In genomic region chr7:2138146-2138765, GRCh38 we compare ENCODE assay signal across 8 cellular contexts.
A peak's percentile ranks its signal among the peaks of the same experiment; 100 is the strongest.
DNase-seq lines count a peak whose midpoint lies in the region; ATAC-seq and TF ChIP-seq lines count a peak whose summit lies in the region.

No MANE protein-coding gene starts in this region.

- intact Hi-C loops in activated B cell treated with CpG ODN at 0.5 μM for 24 hours (cut with micrococcal nuclease), result loop anchor here (1.0 kb wide), 1 partner anchor 38 kb away; no protein-coding TSS in a partner anchor

- peaks cover 30% of the 10 kb centered on the region for H3K36me3 Mint-ChIP-seq in activated B cell treated with CpG ODN at 0.5 μM for 24 hours (ENCODE audit: low read depth)

- peak overlapping the region; percentile 87 for H3K4me3 Mint-ChIP-seq in activated B cell treated with CpG ODN at 0.5 μM for 24 hours

- H3K4me1 Mint-ChIP-seq in activated B cell treated with CpG ODN at 0.5 μM for 24 hours, result peaks cover 13% of the 10 kb centered on the region

- H3K27me3 Mint-ChIP-seq in activated B cell treated with CpG ODN at 0.5 μM for 24 hours, result no peaks in the 10 kb centered on the region

- peak; percentile 97 for ATAC-seq in activated B cell treated with CpG ODN at 0.5 μM for 24 hours (ENCODE audit: low read depth)

- CTCF ChIA-PET in activated B cell treated with CpG ODN at 0.5 μM for 24 hours (lab: Charles Lee), result no interaction called here

- H3K27ac Mint-ChIP-seq in activated B cell treated with CpG ODN at 0.5 μM for 24 hours, result peak overlapping the region; percentile 84

- DNase-seq in GM19238 (ENCODE audit: insufficient read length, low spot score), result peak; percentile 91
- peak; percentile 65 for DNase-seq in activated B cell treated with CpG ODN at 0.5 μM for 24 hours
- peak; percentile 76 to 80 for DNase-seq in dermis microvascular lymphatic vessel endothelial cell (ENCODE audit: low read depth in 2 of 2)
- DNase-seq in stimulated activated CD8-positive, alpha-beta memory T cell treated with anti-CD3 and anti-CD28 coated beads, Interleukin-4, amount 100 ng/mL, for 48 hours, result peak; percentile 68
- DNase-seq in DMS 273 treated with DMSO at 0.1 percent for 48 hours (lab: John Stamatoyannopoulos, UW), result no peak
- no peak for DNase-seq in SW480 (ENCODE audit: low spot score)
- no peak for DNase-seq in SIG-M5 treated with dmso at 0.1 percent for 504 hours (lab: John Stamatoyannopoulos, UW; ENCODE audit: unreplicated experiment)
- DNase-seq in COLO829 (ENCODE audit: low spot score), result no peak

- TF ChIP-seq CTCF in activated B cell treated with CpG ODN at 0.5 μM for 24 hours (IDR thresholded peaks at IDR 0.05), result no peak

- POLR2A ChIA-PET in activated B cell treated with CpG ODN at 0.5 μM for 24 hours (lab: Charles Lee), result no interaction called here

- no peaks in the 10 kb centered on the region for H3K9me3 Mint-ChIP-seq in activated B cell treated with CpG ODN at 0.5 μM for 24 hours

Comparison
In these comparisons a context has a peak if more than half of its experiments do, and no peak if none do; other contexts are left out.
1. DNase-seq: peak in GM19238 (single experiment), activated B cell treated with CpG ODN at 0.5 μM for 24 hours (single experiment), dermis microvascular lymphatic vessel endothelial cell (2 of 2) and stimulated activated CD8-positive, alpha-beta memory T cell treated with anti-CD3 and anti-CD28 coated beads, Interleukin-4, amount 100 ng/mL, for 48 hours (single experiment); none in DMS 273 treated with DMSO at 0.1 percent for 48 hours (single experiment), SW480 (single experiment), SIG-M5 treated with dmso at 0.1 percent for 504 hours (single experiment) and COLO829 (single experiment).